21 cellular contexts compared by ENCODE assay signal in genomic region chr4:122329876-122330595, GRCh38. TPM values are rescaled to one million over a fixed set of nuclear protein-coding genes. Genes with fewer than 3 reads are reported as not detected.
DNase-seq lines count a peak whose midpoint lies in the region; ATAC-seq, FAIRE-seq and TF ChIP-seq lines count a peak whose summit lies in the region.
"Had no signal": no experiment of that assay in that cellular context is flagged by ENCODE, and none has a peak within 500 bp of the region (broad histone marks: within the 10 kb centered on the region; RNA-seq: fewer than 3 reads in every experiment).

No MANE protein-coding gene starts in this region.

- no peak overlapping the region for H3K27ac Mint-ChIP-seq in naive thymus-derived CD8-positive, alpha-beta T cell
- H3K27ac Mint-ChIP-seq: activated naive CD8-positive, alpha-beta T cell; stimulated activated naive CD8-positive, alpha-beta T cell treated with anti-CD3 and anti-CD28 coated beads, Interleukin-15, Interleukin-2, amounts not matched to agents 100 ng/mL and 50 ng/mL, for 24 hours had no signal

- TF ChIP-seq CTCF in AG04449 (IDR thresholded peaks at IDR 0.05; ENCODE audit: insufficient read depth, low read length, missing control alignments), result no peak
- TF ChIP-seq CTCF in K562 (IDR thresholded peaks at IDR 0.05 in 2 of 3, conservative IDR thresholded peaks at IDR 0.05 in 1 of 3; ENCODE audit: insufficient read depth in 2 of 3, low read depth in 1 of 3, low read length in 3 of 3), result no peak
- no peak for TF ChIP-seq CTCF in heart right ventricle (IDR thresholded peaks at IDR 0.05)

- in situ Hi-C loops in K562 (cut with MboI), result no loop called here

- H3K9me3 ChIP-seq in K562 (replicated peaks; ENCODE audit: control insufficient read depth, insufficient read depth, low read depth, low read length), result no peaks in the 10 kb centered on the region
- H3K9me3 ChIP-seq in heart right ventricle, result no peaks in the 10 kb centered on the region
- H3K9me3 ChIP-seq: Peyer's patch, uterus had no signal

- H3K79me2 ChIP-seq in K562 (ENCODE audit: control insufficient read depth, insufficient read depth, low read length), result no peaks in the 10 kb centered on the region

- peaks cover 0 to 2% (median 0%) of the 10 kb centered on the region in 9 donors for H3K9me3 Mint-ChIP-seq in naive thymus-derived CD8-positive, alpha-beta T cell
- H3K9me3 Mint-ChIP-seq: stimulated activated naive CD8-positive, alpha-beta T cell treated with anti-CD3 and anti-CD28 coated beads, Interleukin-15, Interleukin-2, amounts not matched to agents 100 ng/mL and 50 ng/mL, for 24 hours had no signal

- CTCF ChIA-PET in AG04449 (lab: Yijun Ruan, JAX) (no interaction called here), K562 (lab: Yijun Ruan, JAX; ENCODE audit: low intra/inter-chr PET ratio) (no interaction called here)

- no peak for TF ChIP-seq RAD21 in K562 (CRISPR knock-in tag; conservative IDR thresholded peaks at IDR 0.05 in 1 of 2, IDR thresholded peaks at IDR 0.05 in 1 of 2)

- peaks cover 0 to 2% (median 2%) of the 10 kb centered on the region in 4 donors for H3K4me1 Mint-ChIP-seq in naive thymus-derived CD8-positive, alpha-beta T cell

- H3K4me2 ChIP-seq in K562 (ENCODE audit: insufficient read depth, low read length), result no peak overlapping the region

- H3K36me3 ChIP-seq in K562 (ENCODE audit: control insufficient read depth, insufficient read depth, low read length), result peaks cover 8% of the 10 kb centered on the region; the same call in 1 of the 3 replicates
- H3K36me3 ChIP-seq in heart right ventricle, result peaks cover 0 to 91% (median 39%) of the 10 kb centered on the region in 9 donors

- 58% methylated on average over 3 of the region's 3 CpGs for WGBS in K562 (ENCODE audit: insufficient coverage, low coverage, missing lambda C conversion rate)
- WGBS in heart right ventricle, 2 donors, result 82 to 87% methylated on average over 3 of the region's 3 CpGs

- no peak for ATAC-seq in K562
- ATAC-seq in heart right ventricle, result no peak
- ATAC-seq in HG03139 (IDR thresholded peaks at IDR 0.05; ENCODE audit: unreplicated experiment), result no peak
- ATAC-seq in naive thymus-derived CD8-positive, alpha-beta T cell, result no peak

- POLR2A ChIA-PET in AG04449 (lab: Yijun Ruan, JAX), result no interaction called here
- POLR2A ChIA-PET in K562 (lab: Yijun Ruan, JAX), result no interaction called here
- POLR2A ChIA-PET in naive thymus-derived CD8-positive, alpha-beta T cell (lab: Charles Lee), result no interaction called here

- FAIRE-seq in GM19239 (lab: Jason Lieb, UNC) (peak; percentile 31), K562 (lab: Jason Lieb, UNC) (peak; percentile 65)

- H3K36me3 Mint-ChIP-seq in naive thymus-derived CD8-positive, alpha-beta T cell, result peaks cover 3 to 67% (median 41%) of the 10 kb centered on the region in 3 donors

- DNase-seq in AG04449 (ENCODE audit: low read depth, low spot score) (peak; percentile 12), GM19239 (ENCODE audit: insufficient read length, low spot score) (no peak), K562 (ENCODE audit: extremely low read depth in 1 of 4, low spot score in 3 of 4) (no peak), iris pigment epithelial cell (ENCODE audit: low read depth) (peak; percentile 39), heart right ventricle (no peak), OCI-M1 (lab: John Stamatoyannopoulos, UW) (no peak)
- no peak for DNase-seq in naive thymus-derived CD8-positive, alpha-beta T cell
- DNase-seq: ACHN; activated CD4-positive, alpha-beta T cell treated with anti-CD3 and anti-CD28 coated beads, Interleukin-2, amount 50 U/mL, for 4 hours; activated T-cell treated with anti-CD3 and anti-CD28 coated beads, Interleukin-2, amount 50 U/mL, for 1 hour; cerebellar nuclear complex; head of caudate nucleus; NCI-H1694; NCI-H524 treated with DMSO at 0.1 percent for 48 hours; Peyer's patch; uterus had no signal

- intact Hi-C loops in K562 (cut with micrococcal nuclease), result no loop called here
- intact Hi-C loops in heart right ventricle (cut with DNase I), result loop anchor here in 1 of 10 donors (10.0 kb wide), 1 partner anchor 65 kb away; no protein-coding TSS in a partner anchor

- H3K27ac ChIP-seq in K562 (ENCODE audit: extremely low read depth, low read depth, low read length), result no peak overlapping the region
- no peak overlapping the region for H3K27ac ChIP-seq in heart right ventricle
- H3K27ac ChIP-seq: epithelial cell of prostate, Peyer's patch, uterus had no signal

- H3K27me3 Mint-ChIP-seq in naive thymus-derived CD8-positive, alpha-beta T cell, result no peaks in the 10 kb centered on the region
- H3K27me3 Mint-ChIP-seq: activated naive CD8-positive, alpha-beta T cell; stimulated activated naive CD8-positive, alpha-beta T cell treated with anti-CD3 and anti-CD28 coated beads, Interleukin-15, Interleukin-2, amounts not matched to agents 100 ng/mL and 50 ng/mL, for 24 hours had no signal

- no peaks in the 10 kb centered on the region for H4K20me1 ChIP-seq in K562 (replicated peaks; ENCODE audit: control insufficient read depth, insufficient read depth, low read length)

- H3K27me3 ChIP-seq in K562 (ENCODE audit: control insufficient read depth in 2 of 2, insufficient read depth in 2 of 2, low read length in 2 of 2) (no peaks in the 10 kb centered on the region), heart right ventricle (no peaks in the 10 kb centered on the region)
- H3K27me3 ChIP-seq: Peyer's patch, uterus had no signal

- H3K4me3 ChIP-seq in AG04449 (ENCODE audit: low read depth, low read length) (no peak overlapping the region), K562 (no peak overlapping the region), heart right ventricle (no peak overlapping the region)
- H3K4me3 ChIP-seq: Peyer's patch, uterus had no signal

- no peak for TF ChIP-seq EP300 in K562 (IDR thresholded peaks at IDR 0.05; ENCODE audit: low read length)

- no peak overlapping the region for H3K4me3 Mint-ChIP-seq in naive thymus-derived CD8-positive, alpha-beta T cell
- H3K4me3 Mint-ChIP-seq: activated naive CD8-positive, alpha-beta T cell; stimulated activated naive CD8-positive, alpha-beta T cell treated with anti-CD3 and anti-CD28 coated beads, Interleukin-15, Interleukin-2, amounts not matched to agents 100 ng/mL and 50 ng/mL, for 24 hours had no signal

- H3K9ac ChIP-seq in K562 (ENCODE audit: insufficient read depth in 1 of 2, low read depth in 2 of 2, low read length in 2 of 2), result no peak overlapping the region

- H3K4me1 ChIP-seq in K562 (replicated peaks in 1 of 2; ENCODE audit: control insufficient read depth in 2 of 2, insufficient read depth in 2 of 2, low read length in 2 of 2) (no peaks in the 10 kb centered on the region), heart right ventricle (no peaks in the 10 kb centered on the region)
- H3K4me1 ChIP-seq: Peyer's patch, uterus had no signal

- H3K9me1 ChIP-seq in K562 (ENCODE audit: control insufficient read depth, insufficient read depth, low read length), result no peaks in the 10 kb centered on the region

- no peak overlapping the region for H2AFZ ChIP-seq in K562 (ENCODE audit: low read depth, low read length)

- TF ChIP-seq POLR2A in K562 (conservative IDR thresholded peaks at IDR 0.05), result no peak

- no TSS peak for BruUV-seq in K562 (replicated peaks; lab: Mats Ljungman, UMichigan)

TF ChIP-seq in K562, 482 proteins besides CTCF, POLR2A, EP300 and RAD21 (continues in another document):
- TF ChIP-seq, protein P1, sequence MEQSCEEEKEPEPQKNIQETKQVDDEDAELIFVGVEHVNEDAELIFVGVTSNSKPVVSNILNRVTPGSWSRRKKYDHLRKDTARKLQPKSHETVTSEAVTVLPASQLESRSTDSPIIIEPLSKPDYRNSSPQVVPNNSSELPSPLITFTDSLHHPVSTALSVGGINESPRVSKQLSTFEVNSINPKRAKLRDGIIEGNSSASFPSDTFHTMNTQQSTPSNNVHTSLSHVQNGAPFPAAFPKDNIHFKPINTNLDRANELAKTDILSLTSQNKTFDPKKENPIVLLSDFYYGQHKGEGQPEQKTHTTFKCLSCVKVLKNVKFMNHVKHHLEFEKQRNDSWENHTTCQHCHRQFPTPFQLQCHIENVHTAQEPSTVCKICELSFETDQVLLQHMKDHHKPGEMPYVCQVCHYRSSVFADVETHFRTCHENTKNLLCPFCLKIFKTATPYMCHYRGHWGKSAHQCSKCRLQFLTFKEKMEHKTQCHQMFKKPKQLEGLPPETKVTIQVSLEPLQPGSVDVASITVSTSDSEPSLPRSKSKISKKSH (CRISPR knock-in tag; IDR thresholded peaks at IDR 0.05), result no peak
- TF ChIP-seq ZNF764 (CRISPR knock-in tag; IDR thresholded peaks at IDR 0.05; ENCODE audit: low read depth) (no peak), SIRT6 (IDR thresholded peaks at IDR 0.05; ENCODE audit: low read depth, low read length) (no peak), BRCA1 (IDR thresholded peaks at IDR 0.05) (no peak), BRCA1 (CRISPR knock-in tag; IDR thresholded peaks at IDR 0.05) (no peak), TCF3 (CRISPR knock-in tag; IDR thresholded peaks at IDR 0.05) (no peak), ZNF644 (tag; IDR thresholded peaks at IDR 0.05; ENCODE audit: low read depth) (no peak), TAF9B (IDR thresholded peaks at IDR 0.05; ENCODE audit: partially characterized antibody) (no peak), RAD51 (IDR thresholded peaks at IDR 0.05; ENCODE audit: borderline replicate concordance, low read depth) (no peak)

RNA-seq across cellular contexts. Expression of gene ADAD1, which starts 48.8 kb away (rescaled TPM):
- not detected in 2 replicates for total RNA-seq in K562 (2011; cell fraction: chromatin; rRNA removed; ENCODE audit: low replicate concordance)
- not detected in 2 replicates for total RNA-seq in K562 (2011; cell fraction: nucleolus; rRNA removed)
- not detected in 2 replicates for total RNA-seq in K562 (2011; cell fraction: nucleoplasm; rRNA removed)
- total RNA-seq in K562 (2014; rRNA removed), result not detected in 2 replicates
- not detected in 2 replicates for total RNA-seq in K562 (2014; rRNA removed; fragmentation: Illumina TruSeq; extraction: Trizol)
- not detected in 2 replicates for total RNA-seq in K562 (2015; rRNA removed; fragmentation: Illumina TruSeq; extraction: Trizol)
- total RNA-seq in K562 (2021), result not detected in 2 replicates
- polyA plus RNA-seq in K562 (2011; rRNA removed), result not detected in 2 replicates
- polyA plus RNA-seq in K562 (2011; cell fraction: cytosol; rRNA removed), result not detected in 2 replicates
- not detected in 2 replicates for polyA plus RNA-seq in K562 (2011; cell fraction: nucleus; rRNA removed)
- polyA plus RNA-seq in K562 (2012), result not detected in 2 replicates
- not detected in 2 replicates for polyA plus RNA-seq in K562 (2014; fragmentation: Illumina TruSeq; extraction: Trizol)
- polyA plus RNA-seq in K562 (2014; fragmentation: Nextera tagmentation; extraction: Ambion mirVana), result not detected
- not detected in 2 replicates for polyA plus RNA-seq in K562 (2014; rRNA removed)
- not detected in 2 replicates for polyA minus RNA-seq in K562 (2011; rRNA and poly(A)+ RNA removed)
- polyA minus RNA-seq in K562 (2011; cell fraction: cytosol; rRNA and poly(A)+ RNA removed), result not detected in 2 replicates
- not detected in 2 replicates for polyA minus RNA-seq in K562 (2011; cell fraction: nucleus; rRNA and poly(A)+ RNA removed)
- not detected for total RNA-seq in heart right ventricle
- polyA plus RNA-seq in heart right ventricle, result not detected
- not detected for total RNA-seq in naive thymus-derived CD8-positive, alpha-beta T cell
- polyA plus RNA-seq in naive thymus-derived CD8-positive, alpha-beta T cell, result not detected
- total RNA-seq: Peyer's patch, posterior vena cava had no signal

Comparison
In these comparisons a context has a peak if more than half of its experiments do, and no peak if none do; other contexts are left out.
1. DNase-seq: peak in AG04449 (single experiment) and iris pigment epithelial cell (single experiment); none in GM19239 (single experiment), K562 (0 of 4), heart right ventricle (0 of 2), naive thymus-derived CD8-positive, alpha-beta T cell (0 of 10) and OCI-M1 (single experiment).